Comparison of ENCODE assay signal across 22 cellular contexts in genomic region chr20:43055181-43055884, GRCh38.
A peak's percentile ranks its signal among the peaks of the same experiment; 100 is the strongest.
DNase-seq lines count a peak whose midpoint lies in the region; ATAC-seq, FAIRE-seq and TF ChIP-seq lines count a peak whose summit lies in the region.
"Had no signal": no experiment of that assay in that cellular context is flagged by ENCODE, and none has a peak within 500 bp of the region (broad histone marks: within the 10 kb centered on the region; RNA-seq: fewer than 3 reads in every experiment).

No MANE protein-coding gene starts in this region.

- in situ Hi-C loops in HepG2 (cut with HindIII; ENCODE audit: extremely low pct_ligation_motif_present, low pct_unique_long_range_greater_than_20kb): no loop called here

- H3K9ac ChIP-seq in liver (ENCODE audit: low read depth in 1 of 2, low read length in 2 of 2): no peak overlapping the region
- no peak overlapping the region for H3K9ac ChIP-seq in HepG2 (ENCODE audit: insufficient read depth, low read depth, low read length)

- FAIRE-seq in HepG2 (lab: Jason Lieb, UNC) (no peak), pancreas (lab: Jason Lieb, UNC) (no peak)
- FAIRE-seq: A204.1, GM12891, GM18507 had no signal

- H3K27ac ChIP-seq in liver (ENCODE audit: low read depth in 1 of 2, low read length in 2 of 2): no peak overlapping the region
- no peak overlapping the region for H3K27ac ChIP-seq in HepG2 (ENCODE audit: extremely low read length, insufficient read depth, low read length)
- H3K27ac ChIP-seq in VCaP: peak overlapping the region; percentile 31
- H3K27ac ChIP-seq in pancreas: peak overlapping the region in 1 of 4 donors; percentile 10
- H3K27ac ChIP-seq in thymus (ENCODE audit: low read depth): peak overlapping the region; percentile 46
- no peak overlapping the region for H3K27ac ChIP-seq in PC-9
- H3K27ac ChIP-seq: 22Rv1 had no signal

- H3K4me1 ChIP-seq in liver (ENCODE audit: control insufficient read depth in 4 of 4, insufficient read depth in 4 of 4, low read length in 3 of 4): no peaks in the 10 kb centered on the region
- H3K4me1 ChIP-seq in HepG2 (ENCODE audit: insufficient read depth, low read length): no peaks in the 10 kb centered on the region
- peaks cover 0 to 4% (median 0%) of the 10 kb centered on the region in 3 donors for H3K4me1 ChIP-seq in pancreas
- no peaks in the 10 kb centered on the region for H3K4me1 ChIP-seq in thymus (ENCODE audit: control insufficient read depth, insufficient read depth, low read length)
- H3K4me1 ChIP-seq in PC-9 (replicated peaks; ENCODE audit: insufficient read depth): no peaks in the 10 kb centered on the region

- no peak for TF ChIP-seq CTCF in liver (IDR thresholded peaks at IDR 0.05; ENCODE audit: low read depth, low read length, missing input control)
- no peak for TF ChIP-seq CTCF in HepG2 (CRISPR knock-in tag; IDR thresholded peaks at IDR 0.05)
- no peak for TF ChIP-seq CTCF in VCaP (conservative IDR thresholded peaks at IDR 0.05)
- no peak for TF ChIP-seq CTCF in pancreas (IDR thresholded peaks at IDR 0.05)
- no peak for TF ChIP-seq CTCF in PC-9 (conservative IDR thresholded peaks at IDR 0.05)

- no TSS peak for BruUV-seq in HepG2 (replicated peaks; lab: Mats Ljungman, UMichigan)
- no TSS peak for BruUV-seq in PC-9 (replicated peaks; lab: Mats Ljungman, UMichigan)

- intact Hi-C loops in HepG2 (cut with micrococcal nuclease; ENCODE audit: unreplicated experiment) (no loop called here), pancreas (cut with DNase I) (no loop called here), PC-9 (cut with micrococcal nuclease; ENCODE audit: unreplicated experiment) (no loop called here)

- POLR2A ChIA-PET in HepG2 (lab: Yijun Ruan, JAX): no interaction called here
- POLR2A ChIA-PET in PC-9 (lab: Charles Lee; ENCODE audit: unreplicated experiment): no interaction called here

- CTCF ChIA-PET in HepG2 (lab: Yijun Ruan, JAX; ENCODE audit: low intra/inter-chr PET ratio, low total read pairs) (no interaction called here), PC-9 (lab: Charles Lee) (no interaction called here)

- H3K27me3 ChIP-seq in liver (ENCODE audit: control insufficient read depth in 4 of 4, insufficient read depth in 4 of 4, low read length in 3 of 4) (peaks cover 0 to 5% (median 0%) of the 10 kb centered on the region in 4 donors), HepG2 (ENCODE audit: control insufficient read depth in 1 of 2, insufficient read depth in 2 of 2, low read length in 2 of 2) (no peaks in the 10 kb centered on the region; a peak in 1 of 5 replicates), pancreas (no peaks in the 10 kb centered on the region), thymus (ENCODE audit: control insufficient read depth, insufficient read depth) (no peaks in the 10 kb centered on the region), PC-9 (ENCODE audit: insufficient read depth, low read depth) (no peaks in the 10 kb centered on the region)

- no peak overlapping the region for H3K4me2 ChIP-seq in HepG2 (ENCODE audit: low read depth, low read length)
- no peak overlapping the region for H3K4me2 ChIP-seq in PC-9
- H3K4me2 ChIP-seq: GM23338 had no signal

- TF ChIP-seq RAD21 in liver (IDR thresholded peaks at IDR 0.05): no peak
- TF ChIP-seq RAD21 in HepG2 (CRISPR knock-in tag; IDR thresholded peaks at IDR 0.05): no peak

- H3K36me3 ChIP-seq in liver (ENCODE audit: control insufficient read depth in 4 of 4, insufficient read depth in 3 of 4, low read depth in 1 of 4, low read length in 3 of 4) (no peaks in the 10 kb centered on the region), HepG2 (replicated peaks in 1 of 2; ENCODE audit: control insufficient read depth in 1 of 2, insufficient read depth in 2 of 2, low read length in 2 of 2) (no peaks in the 10 kb centered on the region), pancreas (no peaks in the 10 kb centered on the region), thymus (ENCODE audit: control insufficient read depth, insufficient read depth) (no peaks in the 10 kb centered on the region), PC-9 (ENCODE audit: low read depth) (no peaks in the 10 kb centered on the region)

- WGBS in liver: 31% methylated on average over 5 of the region's 5 CpGs
- under 1% methylated on average over 5 of the region's 5 CpGs for WGBS in HepG2 (ENCODE audit: low lambda C conversion rate)
- WGBS in pancreas, 2 donors: 33 to 34% methylated on average over 5 of the region's 5 CpGs
- 21% methylated on average over 5 of the region's 5 CpGs for WGBS in thymus

- no peaks in the 10 kb centered on the region for H3K9me2 ChIP-seq in PC-9 (ENCODE audit: insufficient read depth)

- ATAC-seq in HepG2 (no peak), pancreas (peak in 3 of 4 donors; percentile 50 to 81 (median 69)), HG02870 (IDR thresholded peaks at IDR 0.05; ENCODE audit: unreplicated experiment) (no peak)
- ATAC-seq: GM23338, HCT116 had no signal

- H3K79me2 ChIP-seq in HepG2 (ENCODE audit: insufficient read depth, low read length) (no peaks in the 10 kb centered on the region), PC-9 (ENCODE audit: low read depth) (no peaks in the 10 kb centered on the region)

- H3K4me3 ChIP-seq in liver (ENCODE audit: low read depth in 1 of 3, low read length in 3 of 3): no peak overlapping the region
- no peak overlapping the region for H3K4me3 ChIP-seq in HepG2 (replicated peaks in 1 of 3; ENCODE audit: insufficient read depth in 1 of 3, low read depth in 2 of 3, low read length in 3 of 3)
- H3K4me3 ChIP-seq in pancreas: no peak overlapping the region
- H3K4me3 ChIP-seq in thymus (ENCODE audit: low read length): no peak overlapping the region
- no peak overlapping the region for H3K4me3 ChIP-seq in PC-9
- H3K4me3 ChIP-seq: GM23338 had no signal

- TF ChIP-seq EP300 in HepG2 (IDR thresholded peaks at IDR 0.05; ENCODE audit: low read depth in 2 of 2, low read length in 2 of 2): no peak
- no peak for TF ChIP-seq EP300 in HepG2 (CRISPR knock-in tag; IDR thresholded peaks at IDR 0.05; ENCODE audit: borderline replicate concordance)

- no peak for TF ChIP-seq POLR2A in HepG2 (IDR thresholded peaks at IDR 0.05; ENCODE audit: insufficient read depth in 1 of 2, low read depth in 2 of 2, low read length in 2 of 2)

- no peaks in the 10 kb centered on the region for H3F3A ChIP-seq in PC-9 (ENCODE audit: insufficient read depth, low read depth)

- no peaks in the 10 kb centered on the region for H4K20me1 ChIP-seq in HepG2 (ENCODE audit: insufficient read depth, low read length)
- H4K20me1 ChIP-seq in PC-9 (ENCODE audit: insufficient read depth): no peaks in the 10 kb centered on the region

- H2AFZ ChIP-seq in HepG2 (ENCODE audit: low read length) (no peak overlapping the region), PC-9 (no peak overlapping the region)
- H2AFZ ChIP-seq: GM23338 had no signal

- DNase-seq in HepG2 (ENCODE audit: low spot score) (no peak), pancreas (peak in 1 of 6 donors; percentile 11), PC-9 (no peak), NCI-H748 (lab: John Stamatoyannopoulos, UW; ENCODE audit: unreplicated experiment) (no peak)
- DNase-seq: C1 segment of cervical spinal cord; Calu3; CD4-positive, alpha-beta memory T cell; COR-L47; DMS53; DMS79 treated with DMSO at 0.1 percent for 48 hours; GF-D8; H9 had no signal

- H3K9me3 ChIP-seq in liver (ENCODE audit: control insufficient read depth in 4 of 4, low read length in 3 of 4) (no peaks in the 10 kb centered on the region), HepG2 (ENCODE audit: low read length) (no peaks in the 10 kb centered on the region), pancreas (no peaks in the 10 kb centered on the region), thymus (ENCODE audit: control insufficient read depth) (no peaks in the 10 kb centered on the region), PC-9 (ENCODE audit: insufficient read depth, low read depth) (no peaks in the 10 kb centered on the region)

TF ChIP-seq in liver, 16 proteins besides CTCF, POLR2A, EP300 and RAD21:
- TF ChIP-seq NR2F2 (IDR thresholded peaks at IDR 0.05) (peak; percentile 77), TAF1 (conservative IDR thresholded peaks at IDR 0.05) (no peak)

TF ChIP-seq in HepG2, 621 proteins besides CTCF, POLR2A, EP300 and RAD21:
- TF ChIP-seq RFX3 (CRISPR knock-in tag; IDR thresholded peaks at IDR 0.05) (no peak), IKZF4 (CRISPR knock-in tag; IDR thresholded peaks at IDR 0.05; ENCODE audit: borderline replicate concordance, low read depth, not compliant biosample characterization) (no peak), SYNCRIP (IDR thresholded peaks at IDR 0.05; ENCODE audit: insufficient read depth, low read depth, low read length) (no peak), ESRRA (CRISPR knock-in tag; IDR thresholded peaks at IDR 0.05; ENCODE audit: low read depth) (no peak), GABPA (IDR thresholded peaks at IDR 0.05; ENCODE audit: low read depth, low read length) (no peak), GABPA (CRISPR knock-in tag; IDR thresholded peaks at IDR 0.05; ENCODE audit: low read depth) (no peak), ZNF547 (CRISPR knock-in tag; IDR thresholded peaks at IDR 0.05) (no peak), CENPX (CRISPR knock-in tag; IDR thresholded peaks at IDR 0.05) (no peak), PHF20 (CRISPR knock-in tag; IDR thresholded peaks at IDR 0.05) (no peak), ZNF652 (CRISPR knock-in tag; IDR thresholded peaks at IDR 0.05; ENCODE audit: borderline replicate concordance, low read depth) (no peak), JUNB (CRISPR knock-in tag; IDR thresholded peaks at IDR 0.05; ENCODE audit: borderline replicate concordance) (no peak), PLRG1 (conservative IDR thresholded peaks at IDR 0.05) (no peak), PPARG (CRISPR knock-in tag; conservative IDR thresholded peaks at IDR 0.05) (no peak), HOXA5 (CRISPR knock-in tag; IDR thresholded peaks at IDR 0.05) (no peak), SATB2 (CRISPR knock-in tag; IDR thresholded peaks at IDR 0.05) (no peak), TBP (CRISPR knock-in tag; IDR thresholded peaks at IDR 0.05) (no peak)

Comparison
In these comparisons a context has a peak if more than half of its experiments do, and no peak if none do; other contexts are left out.
1. H3K27ac ChIP-seq: peak in VCaP (single experiment) and thymus (single experiment); none in liver (0 of 2), HepG2 (single experiment) and PC-9 (single experiment).
2. ATAC-seq: peak in pancreas (3 of 4); none in HepG2 (single experiment) and HG02870 (single experiment).